ENCODE assay signal across 8 cellular contexts in the genomic region with DNA sequence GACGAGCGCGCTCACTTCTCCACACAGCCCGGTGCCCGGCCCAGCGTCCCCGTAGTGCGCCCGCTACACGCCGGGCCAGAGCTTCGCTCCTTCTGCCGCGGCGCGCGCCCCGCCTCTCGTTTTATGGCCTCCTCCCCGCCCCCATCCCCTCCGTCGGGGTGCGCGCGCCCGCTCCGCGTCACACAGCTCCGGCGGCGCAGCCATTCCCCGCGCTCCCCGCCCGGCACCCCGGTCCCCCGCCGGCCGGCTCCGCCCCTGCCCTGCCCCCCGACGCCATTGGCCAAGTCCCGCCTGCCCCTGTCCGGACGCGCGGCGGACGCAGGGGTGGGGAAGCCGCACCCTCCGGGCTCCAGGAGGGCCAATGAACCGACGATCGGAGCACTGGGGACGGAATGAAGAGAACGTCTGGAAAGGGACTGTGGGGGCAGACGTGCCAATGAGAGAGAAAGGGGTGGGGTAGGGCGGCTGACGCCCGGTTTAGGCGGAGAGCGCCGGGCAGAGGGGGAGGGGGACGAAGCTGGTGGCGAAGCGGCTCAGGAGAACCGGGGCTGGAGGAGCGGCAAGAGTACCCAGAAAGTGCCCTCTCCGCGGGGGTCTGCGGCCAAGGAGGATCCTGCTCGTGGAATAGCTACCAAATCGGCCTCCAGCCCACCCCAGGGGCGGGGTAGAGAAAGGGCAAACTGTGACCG. TPM values are rescaled to one million over a fixed set of nuclear protein-coding genes. Genes with fewer than 3 reads are reported as not detected.
DNase-seq lines count a peak whose midpoint lies in the region; ATAC-seq and TF ChIP-seq lines count a peak whose summit lies in the region.

A gene with protein sequence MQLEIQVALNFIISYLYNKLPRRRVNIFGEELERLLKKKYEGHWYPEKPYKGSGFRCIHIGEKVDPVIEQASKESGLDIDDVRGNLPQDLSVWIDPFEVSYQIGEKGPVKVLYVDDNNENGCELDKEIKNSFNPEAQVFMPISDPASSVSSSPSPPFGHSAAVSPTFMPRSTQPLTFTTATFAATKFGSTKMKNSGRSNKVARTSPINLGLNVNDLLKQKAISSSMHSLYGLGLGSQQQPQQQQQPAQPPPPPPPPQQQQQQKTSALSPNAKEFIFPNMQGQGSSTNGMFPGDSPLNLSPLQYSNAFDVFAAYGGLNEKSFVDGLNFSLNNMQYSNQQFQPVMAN (minus strand): TSS at position 94 of the 689 bp plus-strand sequence. CDS start 2,337 bp downstream, outside the sequence.

- H3K27me3 Mint-ChIP-seq in activated T-cell treated with anti-CD3 and anti-CD28 coated beads, Interleukin-2, amount 50 U/mL, for 4 hours (ENCODE audit: low read depth): no peaks in the 10 kb centered on the region

- no peak within 1 kb of the TSS for H3K4me3 ChIP-seq in KMS-11 (IDR thresholded peaks at IDR 0.05; ENCODE audit: insufficient read depth, low read depth, low read length)
- peak within 1 kb of the TSS; percentile 95 to 96 for H3K4me3 ChIP-seq in Panc1 (ENCODE audit: low read depth in 2 of 2, low read length in 2 of 2)

- no peaks in the 10 kb centered on the region for H4K20me1 ChIP-seq in KMS-11 (ENCODE audit: insufficient read depth)

- BruUV-seq in Panc1 (replicated peaks; lab: Mats Ljungman, UMichigan): no TSS peak

- H3K79me2 ChIP-seq in KMS-11 (ENCODE audit: insufficient read depth, low read depth): peaks cover 36% of the 10 kb centered on the region

- peak within 1 kb of the TSS; percentile 61 for H3K4me2 ChIP-seq in KMS-11

- H3K27ac ChIP-seq in KMS-11 (peak within 1 kb of the TSS; percentile 96), Panc1 (ENCODE audit: low read length) (peak within 1 kb of the TSS; percentile 99)

- peak within 1 kb of the TSS; percentile 81 for H2AFZ ChIP-seq in KMS-11 (ENCODE audit: low read depth)

- peak within 1 kb of the TSS; percentile 90 for H3K9ac ChIP-seq in KMS-11

- POLR2A ChIA-PET in Panc1 (lab: Charles Lee): interaction anchor here (0.5 to 3.2 kb wide), 32 partner anchors 8 to 1359 kb away, joined by 3 to 30 read pairs (median 5); a partner anchor contains a TSS

- H3K4me3 Mint-ChIP-seq in activated T-cell treated with anti-CD3 and anti-CD28 coated beads, Interleukin-2, amount 50 U/mL, for 4 hours: peak within 1 kb of the TSS; percentile 100

- H3K36me3 ChIP-seq in KMS-11 (ENCODE audit: insufficient read depth): peaks cover 9% of the 10 kb centered on the region; the same call in 1 of the 2 replicates
- peaks cover 23% of the 10 kb centered on the region for H3K36me3 ChIP-seq in Panc1 (ENCODE audit: control insufficient read depth, insufficient read depth, low read length)

- intact Hi-C loops in Panc1 (cut with micrococcal nuclease; ENCODE audit: unreplicated experiment): no loop called here

- H3K4me1 ChIP-seq in KMS-11 (ENCODE audit: low read depth, poor library complexity, severe bottlenecking) (peaks cover 41% of the 10 kb centered on the region), Panc1 (ENCODE audit: control insufficient read depth, insufficient read depth, low read length) (peaks cover 33% of the 10 kb centered on the region)

- CTCF ChIA-PET in Panc1 (lab: Charles Lee): interaction anchor here (0.7 to 0.8 kb wide), 2 partner anchors 16 to 325 kb away, joined by 3 read pairs; no protein-coding TSS in a partner anchor

- TF ChIP-seq CTCF in KMS-11 (conservative IDR thresholded peaks at IDR 0.05; ENCODE audit: low read depth, low read length): no peak
- TF ChIP-seq CTCF in Panc1 (IDR thresholded peaks at IDR 0.05): no peak

- no peaks in the 10 kb centered on the region for H3K9me3 ChIP-seq in Panc1 (ENCODE audit: control insufficient read depth, insufficient read depth, low read depth, low read length)

- H3K36me3 Mint-ChIP-seq in activated T-cell treated with anti-CD3 and anti-CD28 coated beads, Interleukin-2, amount 50 U/mL, for 4 hours (ENCODE audit: insufficient read depth): peaks cover 12% of the 10 kb centered on the region

- H3K27me3 ChIP-seq in KMS-11 (ENCODE audit: insufficient read depth, low read depth): no peaks in the 10 kb centered on the region
- H3K27me3 ChIP-seq in Panc1 (ENCODE audit: control insufficient read depth, insufficient read depth, low read length): no peaks in the 10 kb centered on the region

- no peaks in the 10 kb centered on the region for H3K9me3 Mint-ChIP-seq in activated T-cell treated with anti-CD3 and anti-CD28 coated beads, Interleukin-2, amount 50 U/mL, for 4 hours

- DNase-seq in DMS79 (lab: John Stamatoyannopoulos, UW): peak; percentile 89
- peak; percentile 53 for DNase-seq in Panc1 (ENCODE audit: low read depth, low spot score)
- DNase-seq in activated T-cell treated with anti-CD3 and anti-CD28 coated beads, Interleukin-2, amount 50 U/mL, for 4 hours: peak; percentile 95
- peak; percentile 99 for DNase-seq in myocyte (ENCODE audit: low read depth)
- DNase-seq in stimulated activated CD8-positive, alpha-beta memory T cell treated with anti-CD3 and anti-CD28 coated beads, Interleukin-7, amount 100 ng/mL, for 4 hours (ENCODE audit: low read depth in 2 of 2): peak; percentile 85 to 93

- peak; percentile 76 for ATAC-seq in GM21737 (IDR thresholded peaks at IDR 0.05; ENCODE audit: unreplicated experiment)
- peak; percentile 90 for ATAC-seq in Panc1
- peak; percentile 79 to 82 for ATAC-seq in activated T-cell treated with anti-CD3 and anti-CD28 coated beads, Interleukin-2, amount 50 U/mL, for 4 hours
- peak; percentile 91 for ATAC-seq in esophagus mucosa

- H3K4me1 Mint-ChIP-seq in activated T-cell treated with anti-CD3 and anti-CD28 coated beads, Interleukin-2, amount 50 U/mL, for 4 hours (ENCODE audit: low read depth): peaks cover 56% of the 10 kb centered on the region

- in situ Hi-C loops in Panc1 (cut with HindIII; ENCODE audit: low pct_unique_long_range_greater_than_20kb, low sequenced_read_pairs): no loop called here

RNA-seq across cellular contexts. Expression of the gene that starts here (rescaled TPM):
- total RNA-seq in Panc1 (2021; ENCODE audit: unreplicated experiment): 117 TPM
- 82.6 TPM for polyA plus RNA-seq in Panc1 (2012; ENCODE audit: insufficient read length)
- total RNA-seq in activated T-cell treated with anti-CD3 and anti-CD28 coated beads, Interleukin-2, amount 50 U/mL, for 4 hours: 10 to 100 TPM; 29.4 to 31.0 (median 30.9) TPM
- 60.8 TPM for total RNA-seq in esophagus mucosa
- 23.9 and 26.3 TPM in 2 replicates for total RNA-seq in myocyte
- 32.4 TPM for polyA plus RNA-seq in myocyte (2012)
